Comparison of ENCODE assay signal across 9 cellular contexts in the genomic region with DNA sequence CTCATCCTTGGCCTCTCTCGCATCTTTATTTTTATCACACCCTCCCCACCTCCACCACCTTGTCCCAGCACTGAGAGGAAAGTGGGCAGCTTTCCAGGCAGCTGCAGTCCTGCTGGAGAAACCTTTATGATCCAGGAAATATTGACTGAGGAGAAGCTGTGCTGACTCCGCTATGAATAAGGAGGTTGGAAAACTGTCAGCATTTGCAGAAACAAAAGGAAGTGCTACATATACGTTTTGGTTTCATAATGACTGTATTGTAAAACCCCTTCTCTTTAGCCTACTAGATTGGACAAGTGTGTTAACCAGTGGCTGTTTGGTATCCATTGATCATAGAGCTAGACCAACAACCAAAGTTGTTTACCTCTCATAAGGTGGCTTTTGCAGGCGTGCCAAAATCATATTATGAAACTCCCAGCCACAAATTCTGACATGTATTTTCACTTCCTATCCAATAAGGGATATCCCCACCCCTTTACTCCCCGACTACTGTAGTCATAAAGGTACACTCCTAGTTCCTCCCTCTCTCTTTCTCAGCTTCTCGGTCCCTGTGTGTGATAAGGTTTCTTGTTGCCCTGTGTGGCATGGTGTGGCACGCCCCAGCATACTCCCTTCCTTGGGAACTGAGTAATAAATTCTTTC.
DNase-seq lines count a peak whose midpoint lies in the region; ATAC-seq and TF ChIP-seq lines count a peak whose summit lies in the region.
"Had no signal": no experiment of that assay in that cellular context is flagged by ENCODE, and none has a peak within 500 bp of the region (broad histone marks: within the 10 kb centered on the region; RNA-seq: fewer than 3 reads in every experiment).

No MANE protein-coding gene starts in this region.

- no peak overlapping the region for H3K4me3 ChIP-seq in testis

- intact Hi-C loops in testis (cut with DNase I; ENCODE audit: low total_unique reads) = no loop called here

- H3K9me3 Mint-ChIP-seq in activated T-cell treated with anti-CD3 and anti-CD28 coated beads, Interleukin-2, amount 50 U/mL, for 72 hours = peaks cover 2 to 3% of the 10 kb centered on the region in 2 donors
- H3K9me3 Mint-ChIP-seq in nephron = peaks cover 20% of the 10 kb centered on the region

- H3K36me3 Mint-ChIP-seq in activated T-cell treated with anti-CD3 and anti-CD28 coated beads, Interleukin-2, amount 50 U/mL, for 72 hours (ENCODE audit: insufficient read depth in 2 of 2) = peaks cover 19 to 21% of the 10 kb centered on the region in 2 donors
- peaks cover 61% of the 10 kb centered on the region for H3K36me3 Mint-ChIP-seq in nephron (ENCODE audit: low read depth)

- 66 to 70% methylated on average over 7 of the region's 7 CpGs for WGBS in testis, 2 donors

- peak overlapping the region; percentile 28 to 79 for H3K4me3 Mint-ChIP-seq in activated T-cell treated with anti-CD3 and anti-CD28 coated beads, Interleukin-2, amount 50 U/mL, for 72 hours
- no peak overlapping the region for H3K4me3 Mint-ChIP-seq in nephron

- no peak for TF ChIP-seq POLR2A in testis (IDR thresholded peaks at IDR 0.05)

- TF ChIP-seq CTCF in nephron (IDR thresholded peaks at IDR 0.05; ENCODE audit: unreplicated experiment in 3 of 3) (no peak), testis (IDR thresholded peaks at IDR 0.05) (no peak)

- peak; percentile 98 for ATAC-seq in GM19452 (IDR thresholded peaks at IDR 0.05; ENCODE audit: unreplicated experiment)
- peak; percentile 98 for ATAC-seq in HG03442 (IDR thresholded peaks at IDR 0.05; ENCODE audit: unreplicated experiment)
- peak; percentile 95 to 96 for ATAC-seq in activated T-cell treated with anti-CD3 and anti-CD28 coated beads, Interleukin-2, amount 50 U/mL, for 72 hours (replicated peaks in 1 of 2)

- no peaks in the 10 kb centered on the region for H3K9me3 ChIP-seq in testis

- peak; percentile 17 for DNase-seq in DMS153 (lab: John Stamatoyannopoulos, UW)
- peak; percentile 39 to 56 for DNase-seq in activated T-cell treated with anti-CD3 and anti-CD28 coated beads, Interleukin-2, amount 50 U/mL, for 72 hours
- no peak for DNase-seq in testis
- no peak for DNase-seq in activated CD4-positive, CD25-positive, alpha-beta regulatory T cell (lab: John Stamatoyannopoulos, UW)
- no peak for DNase-seq in NCI-H2227 (lab: John Stamatoyannopoulos, UW; ENCODE audit: unreplicated experiment)

- H3K4me1 ChIP-seq in testis = no peaks in the 10 kb centered on the region

- no peaks in the 10 kb centered on the region for H3K27me3 ChIP-seq in testis

- H3K27me3 Mint-ChIP-seq in activated T-cell treated with anti-CD3 and anti-CD28 coated beads, Interleukin-2, amount 50 U/mL, for 72 hours (ENCODE audit: low read depth) = no peaks in the 10 kb centered on the region
- peaks cover 3% of the 10 kb centered on the region for H3K27me3 Mint-ChIP-seq in nephron (ENCODE audit: low read depth)
- H3K27me3 Mint-ChIP-seq: brain had no signal

- H3K27ac ChIP-seq in testis = no peak overlapping the region

- peak overlapping the region; percentile 79 for H3K27ac Mint-ChIP-seq in activated T-cell treated with anti-CD3 and anti-CD28 coated beads, Interleukin-2, amount 50 U/mL, for 72 hours
- H3K27ac Mint-ChIP-seq in nephron = peak overlapping the region; percentile 70 to 75 (median 73)

- no peaks in the 10 kb centered on the region for H3K36me3 ChIP-seq in testis (ENCODE audit: low read depth, missing control alignments)

- peaks cover 18% of the 10 kb centered on the region for H3K4me1 Mint-ChIP-seq in activated T-cell treated with anti-CD3 and anti-CD28 coated beads, Interleukin-2, amount 50 U/mL, for 72 hours (ENCODE audit: low read depth)
- H3K4me1 Mint-ChIP-seq in nephron = peaks cover 25% of the 10 kb centered on the region

Comparison
In these comparisons a context has a peak if more than half of its experiments do, and no peak if none do; other contexts are left out.
1. DNase-seq: peak in DMS153 (single experiment) and activated T-cell treated with anti-CD3 and anti-CD28 coated beads, Interleukin-2, amount 50 U/mL, for 72 hours (2 of 2); none in testis (single experiment), activated CD4-positive, CD25-positive, alpha-beta regulatory T cell (0 of 4) and NCI-H2227 (single experiment).
2. H3K4me3 Mint-ChIP-seq: peak in activated T-cell treated with anti-CD3 and anti-CD28 coated beads, Interleukin-2, amount 50 U/mL, for 72 hours (2 of 2); none in nephron (0 of 3).
3. Peak in every context shown above with its lines, with median percentiles within 50 percentile points of each other: ATAC-seq.